ENCODE assay signal across 1 cellular context in genomic region chr7:22633286-22633953, GRCh38.
TF ChIP-seq lines count a peak whose summit lies in the region.

No MANE protein-coding gene starts in this region.

TF ChIP-seq in IMR-90, 13 proteins besides CTCF, POLR2A, EP300 and RAD21 (continued from another document):
- TF ChIP-seq USF2 (IDR thresholded peaks at IDR 0.05; ENCODE audit: low read depth, low read length): no peak
- TF ChIP-seq RFX5 (IDR thresholded peaks at IDR 0.05; ENCODE audit: low read depth, low read length): no peak
- no peak for TF ChIP-seq FOS (IDR thresholded peaks at IDR 0.05; ENCODE audit: low read depth, low read length)
- TF ChIP-seq CHD1 (IDR thresholded peaks at IDR 0.05; ENCODE audit: low read depth, low read length): no peak
- no peak for TF ChIP-seq SMC3 (IDR thresholded peaks at IDR 0.05; ENCODE audit: low read depth, low read length)
- TF ChIP-seq RCOR1 (IDR thresholded peaks at IDR 0.05; ENCODE audit: insufficient replicate concordance, low read length): no peak
- TF ChIP-seq MAFK (IDR thresholded peaks at IDR 0.05; ENCODE audit: low read depth, low read length): no peak
- TF ChIP-seq ELK1 (IDR thresholded peaks at IDR 0.05; ENCODE audit: borderline replicate concordance, low read depth, low read length): no peak
- no peak for TF ChIP-seq CEBPB (IDR thresholded peaks at IDR 0.05; ENCODE audit: low read depth, low read length)
- no peak for TF ChIP-seq BHLHE40 (IDR thresholded peaks at IDR 0.05; ENCODE audit: low read depth, low read length)
